ENCODE assay signal across 31 cellular contexts in the genomic region with DNA sequence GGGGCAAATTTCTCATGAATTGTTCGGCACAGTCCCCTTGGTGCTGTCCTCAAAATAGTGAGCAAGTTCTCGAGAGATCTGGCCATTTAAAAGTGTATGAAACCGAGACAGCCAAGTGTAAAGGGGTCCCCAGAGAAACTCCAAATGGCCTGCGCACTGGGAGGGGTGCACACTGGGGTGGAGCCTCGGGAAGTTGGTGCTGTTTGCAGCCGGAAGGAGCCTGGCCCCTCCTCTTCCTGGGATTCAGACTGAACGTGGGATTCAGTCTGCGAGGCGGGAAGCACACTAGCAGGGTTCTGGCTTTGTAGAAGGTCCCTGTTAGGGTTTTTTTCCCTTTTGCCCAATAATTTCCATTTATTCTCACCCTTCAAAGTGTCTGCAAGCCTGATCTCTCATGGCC.
"Had no signal": no experiment of that assay in that cellular context is flagged by ENCODE, and none has a peak within 500 bp of the region (broad histone marks: within the 10 kb centered on the region; RNA-seq: fewer than 3 reads in every experiment).

No MANE protein-coding gene starts in this region.

- H3K36me3 Mint-ChIP-seq: activated naive CD8-positive, alpha-beta T cell treated with anti-CD3 and anti-CD28 coated beads for 36 hours; mesothelial cell of epicardium; naive B cell had no signal

- H3K4me3 Mint-ChIP-seq: activated CD4-positive, alpha-beta T cell treated with anti-CD3 and anti-CD28 coated beads for 36 hours; activated naive CD4-positive, alpha-beta T cell treated with anti-CD3 and anti-CD28 coated beads for 36 hours; activated naive CD8-positive, alpha-beta T cell treated with anti-CD3 and anti-CD28 coated beads for 36 hours; activated T-helper 1 cell treated with anti-CD3 and anti-CD28 coated beads, Interleukin-12 subunit alpha, Interleukin-12 subunit beta, Interleukin-2, Interleukin-4 antibody, amounts not matched to agents 30 ng/mL and 10 ng/mL and 1 ng/mL, durations not matched to agents 14 hours and 24 hours and 36 hours; mesothelial cell of epicardium; naive B cell; nephron progenitor cell; T-helper 2 cell treated with Interferon-gamma antibody and Interleukin-4, amounts not matched to agents 5 μg/mL and 100 μg/mL, for 36 hours had no signal

- ATAC-seq: activated CD4-positive, alpha-beta T cell treated with anti-CD3 and anti-CD28 coated beads for 36 hours; body of pancreas; gastroesophageal sphincter; left lung; pancreas; stimulated activated naive CD8-positive, alpha-beta T cell treated with anti-CD3 and anti-CD28 coated beads, Interleukin-15, Interleukin-2, amounts not matched to agents 100 U/mL and 50 U/mL, for 24 hours had no signal

- H3K4me1 Mint-ChIP-seq: activated CD4-positive, alpha-beta T cell treated with anti-CD3 and anti-CD28 coated beads for 36 hours; mesothelial cell of epicardium; naive B cell had no signal

- H3K4me1 ChIP-seq: adrenal gland, body of pancreas, gastroesophageal sphincter, left lung, pancreas, prostate gland, testis, transverse colon had no signal

- H3K4me3 ChIP-seq: adrenal gland, body of pancreas, coronary artery, dorsolateral prefrontal cortex, gastroesophageal sphincter, left lung, pancreas, prostate gland, testis, transverse colon had no signal

- H3K27ac Mint-ChIP-seq: activated CD4-positive, alpha-beta T cell treated with anti-CD3 and anti-CD28 coated beads for 36 hours; activated naive CD4-positive, alpha-beta T cell treated with anti-CD3 and anti-CD28 coated beads for 36 hours; activated naive CD8-positive, alpha-beta T cell treated with anti-CD3 and anti-CD28 coated beads for 36 hours; activated T-helper 1 cell treated with anti-CD3 and anti-CD28 coated beads, Interleukin-12 subunit alpha, Interleukin-12 subunit beta, Interleukin-2, Interleukin-4 antibody, amounts not matched to agents 30 ng/mL and 10 ng/mL and 1 ng/mL, durations not matched to agents 14 hours and 24 hours and 36 hours; mesothelial cell of epicardium; nephron progenitor cell; T-helper 2 cell treated with Interferon-gamma antibody and Interleukin-4, amounts not matched to agents 5 μg/mL and 100 μg/mL, for 36 hours had no signal

- H3K9me3 ChIP-seq: adrenal gland, body of pancreas, gastroesophageal sphincter, left lung, pancreas, prostate gland, testis, transverse colon had no signal

- H3K9me3 Mint-ChIP-seq: activated naive CD4-positive, alpha-beta T cell treated with anti-CD3 and anti-CD28 coated beads for 36 hours; activated T-helper 1 cell treated with anti-CD3 and anti-CD28 coated beads, Interleukin-12 subunit alpha, Interleukin-12 subunit beta, Interleukin-2, Interleukin-4 antibody, amounts not matched to agents 30 ng/mL and 10 ng/mL and 1 ng/mL, durations not matched to agents 14 hours and 24 hours and 36 hours; mesothelial cell of epicardium; nephron progenitor cell; T-helper 2 cell treated with Interferon-gamma antibody and Interleukin-4, amounts not matched to agents 5 μg/mL and 100 μg/mL, for 36 hours had no signal

- H3K27me3 ChIP-seq: adrenal gland, body of pancreas, dorsolateral prefrontal cortex, gastroesophageal sphincter, left lung, pancreas, testis, transverse colon had no signal

- H3K36me3 ChIP-seq: adrenal gland, gastroesophageal sphincter, left lung, pancreas, prostate gland, transverse colon had no signal

- DNase-seq: activated CD4-positive, alpha-beta T cell treated with anti-CD3 and anti-CD28 coated beads for 36 hours; activated CD4-positive, alpha-beta T cell treated with anti-CD3 and anti-CD28 coated beads, Interleukin-2, amount 50 U/mL, for 48 hours; activated CD4-positive, CD25-positive, alpha-beta regulatory T cell; activated CD8-positive, alpha-beta memory T cell treated with anti-CD3 and anti-CD28 coated beads for 24 hours; activated effector memory CD4-positive, alpha-beta T cell treated with anti-CD3 and anti-CD28 coated beads, Interleukin-2, amount 50 U/mL, for 16 hours; activated naive CD4-positive, alpha-beta T cell treated with anti-CD3 and anti-CD28 coated beads for 36 hours; activated naive CD8-positive, alpha-beta T cell treated with anti-CD3 and anti-CD28 coated beads for 36 hours; activated T-cell treated with anti-CD3 and anti-CD28 coated beads, Interleukin-2, amount 50 U/mL, for 1 hour; adrenal gland; aorta; body of pancreas; dorsolateral prefrontal cortex; effector memory CD4-positive, alpha-beta T cell; erythroblast; head of caudate nucleus; kidney glomerular epithelial cell; left lung; naive B cell; nephron progenitor cell; pancreas; stimulated activated CD4-positive, alpha-beta T cell treated with anti-CD3 and anti-CD28 coated beads, Interleukin-2, amount 100 ng/mL, for 48 hours; stimulated activated naive CD8-positive, alpha-beta T cell treated with anti-CD3 and anti-CD28 coated beads, Interleukin-15, Interleukin-2, amounts not matched to agents 100 U/mL and 50 U/mL, for 24 hours; T-helper 1 cell; testis; transverse colon had no signal

- H3K27me3 Mint-ChIP-seq: activated CD4-positive, alpha-beta T cell treated with anti-CD3 and anti-CD28 coated beads for 36 hours; activated naive CD8-positive, alpha-beta T cell treated with anti-CD3 and anti-CD28 coated beads for 36 hours had no signal

- H3K27ac ChIP-seq: adrenal gland, body of pancreas, coronary artery, dorsolateral prefrontal cortex, gastroesophageal sphincter, left lung, pancreas, prostate gland, testis, transverse colon had no signal
